In genomic region chr17:64974750-64975317, GRCh38 we compare ENCODE assay signal across 8 cellular contexts. TPM values are rescaled to one million over a fixed set of nuclear protein-coding genes. Genes with fewer than 3 reads are reported as not detected.
DNase-seq lines count a peak whose midpoint lies in the region; ATAC-seq and TF ChIP-seq lines count a peak whose summit lies in the region.

No MANE protein-coding gene starts in this region.

- H3K27ac Mint-ChIP-seq in Calu3 (ENCODE audit: unreplicated experiment) = peak overlapping the region; percentile 77
- H3K27ac Mint-ChIP-seq in activated T-helper 1 cell treated with anti-CD3 and anti-CD28 coated beads, Interleukin-12 subunit alpha, Interleukin-12 subunit beta, Interleukin-2, Interleukin-4 antibody, amounts not matched to agents 30 ng/mL and 10 ng/mL and 1 ng/mL, durations not matched to agents 14 hours and 24 hours and 36 hours = peak overlapping the region; percentile 99

- H3K27ac ChIP-seq in iPS-20b (ENCODE audit: low read length) = no peak overlapping the region
- peak overlapping the region; percentile 93 for H3K27ac ChIP-seq in stomach smooth muscle (ENCODE audit: low read length)

- peak; percentile 0 for ATAC-seq in HG02852 (IDR thresholded peaks at IDR 0.05; ENCODE audit: unreplicated experiment)
- no peak for ATAC-seq in GM18907 (IDR thresholded peaks at IDR 0.05; ENCODE audit: unreplicated experiment)

- H3K9ac ChIP-seq in iPS-20b (ENCODE audit: low read depth, low read length) (peak overlapping the region; percentile 78), stomach smooth muscle (ENCODE audit: low read length in 2 of 2) (peak overlapping the region; percentile 85 to 93)

- H3K27me3 Mint-ChIP-seq in Calu3 (ENCODE audit: unreplicated experiment) = no peaks in the 10 kb centered on the region
- no peaks in the 10 kb centered on the region for H3K27me3 Mint-ChIP-seq in activated T-helper 1 cell treated with anti-CD3 and anti-CD28 coated beads, Interleukin-12 subunit alpha, Interleukin-12 subunit beta, Interleukin-2, Interleukin-4 antibody, amounts not matched to agents 30 ng/mL and 10 ng/mL and 1 ng/mL, durations not matched to agents 14 hours and 24 hours and 36 hours (ENCODE audit: insufficient read depth)

- H3K4me3 ChIP-seq in iPS-20b (ENCODE audit: low read length) (peak overlapping the region; percentile 81), stomach smooth muscle (ENCODE audit: low read length in 2 of 2) (peak overlapping the region; percentile 83 to 84)

- TF ChIP-seq CTCF in Calu3 (IDR thresholded peaks at IDR 0.05; ENCODE audit: unreplicated experiment) = no peak

- peaks cover 23% of the 10 kb centered on the region for H3K36me3 Mint-ChIP-seq in Calu3 (ENCODE audit: insufficient read depth, unreplicated experiment)
- peaks cover 20% of the 10 kb centered on the region for H3K36me3 Mint-ChIP-seq in activated T-helper 1 cell treated with anti-CD3 and anti-CD28 coated beads, Interleukin-12 subunit alpha, Interleukin-12 subunit beta, Interleukin-2, Interleukin-4 antibody, amounts not matched to agents 30 ng/mL and 10 ng/mL and 1 ng/mL, durations not matched to agents 14 hours and 24 hours and 36 hours (ENCODE audit: low read depth)

- H3K36me3 ChIP-seq in iPS-20b (ENCODE audit: insufficient read depth, low read depth, low read length) = no peaks in the 10 kb centered on the region
- no peaks in the 10 kb centered on the region for H3K36me3 ChIP-seq in stomach smooth muscle (ENCODE audit: control insufficient read depth in 2 of 2, insufficient read depth in 2 of 2, low read length in 2 of 2)

- H3K9me3 ChIP-seq in iPS-20b (ENCODE audit: insufficient read depth, low read depth, low read length) (no peaks in the 10 kb centered on the region), stomach smooth muscle (ENCODE audit: control insufficient read depth in 2 of 2, low read length in 2 of 2) (no peaks in the 10 kb centered on the region)

- peaks cover 5% of the 10 kb centered on the region for H3K4me1 ChIP-seq in iPS-20b (ENCODE audit: insufficient read depth, low read length)
- peaks cover 7% of the 10 kb centered on the region for H3K4me1 ChIP-seq in stomach smooth muscle (ENCODE audit: control insufficient read depth, insufficient read depth, low read length)

- intact Hi-C loops in Calu3 (cut with micrococcal nuclease; ENCODE audit: unreplicated experiment) = no loop called here
- intact Hi-C loops in activated T-helper 1 cell treated with anti-CD3 and anti-CD28 coated beads, Interleukin-12 subunit alpha, Interleukin-12 subunit beta, Interleukin-2, Interleukin-4 antibody, amounts not matched to agents 30 ng/mL and 10 ng/mL and 1 ng/mL, durations not matched to agents 14 hours and 24 hours and 36 hours (cut with micrococcal nuclease) = loop anchor here (1.0 to 10.0 kb wide), 8 partner anchors 10 to 1330 kb away; partner anchors contain the start of genes LRRC37A3 and PRKCA

- H3K4me1 Mint-ChIP-seq in Calu3 (ENCODE audit: low read depth, unreplicated experiment) = no peaks in the 10 kb centered on the region
- H3K4me1 Mint-ChIP-seq in activated T-helper 1 cell treated with anti-CD3 and anti-CD28 coated beads, Interleukin-12 subunit alpha, Interleukin-12 subunit beta, Interleukin-2, Interleukin-4 antibody, amounts not matched to agents 30 ng/mL and 10 ng/mL and 1 ng/mL, durations not matched to agents 14 hours and 24 hours and 36 hours (ENCODE audit: low read depth) = peaks cover 64% of the 10 kb centered on the region

- no peaks in the 10 kb centered on the region for H3K9me3 Mint-ChIP-seq in Calu3 (ENCODE audit: low read depth, unreplicated experiment)
- H3K9me3 Mint-ChIP-seq in activated T-helper 1 cell treated with anti-CD3 and anti-CD28 coated beads, Interleukin-12 subunit alpha, Interleukin-12 subunit beta, Interleukin-2, Interleukin-4 antibody, amounts not matched to agents 30 ng/mL and 10 ng/mL and 1 ng/mL, durations not matched to agents 14 hours and 24 hours and 36 hours = no peaks in the 10 kb centered on the region

- in situ Hi-C loops in G401 (cut with HindIII; ENCODE audit: low sequenced_read_pairs) = no loop called here

- BruUV-seq in Calu3 (replicated peaks; lab: Mats Ljungman, UMichigan) = TSS peak; percentile 32

- peaks cover 5% of the 10 kb centered on the region; the same call in 1 of the 2 replicates for H3K27me3 ChIP-seq in iPS-20b (ENCODE audit: insufficient read depth, low read length)
- H3K27me3 ChIP-seq in stomach smooth muscle (ENCODE audit: control insufficient read depth in 1 of 2, insufficient read depth in 2 of 2, low read length in 2 of 2) = no peaks in the 10 kb centered on the region

- H3K4me3 Mint-ChIP-seq in Calu3 (ENCODE audit: low read depth, unreplicated experiment) = peak overlapping the region; percentile 92
- peak overlapping the region; percentile 74 for H3K4me3 Mint-ChIP-seq in activated T-helper 1 cell treated with anti-CD3 and anti-CD28 coated beads, Interleukin-12 subunit alpha, Interleukin-12 subunit beta, Interleukin-2, Interleukin-4 antibody, amounts not matched to agents 30 ng/mL and 10 ng/mL and 1 ng/mL, durations not matched to agents 14 hours and 24 hours and 36 hours

- CTCF ChIA-PET in Calu3 (lab: Charles Lee) = no interaction called here

- DNase-seq in Calu3 = no peak
- DNase-seq in activated T-helper 1 cell treated with anti-CD3 and anti-CD28 coated beads, Interleukin-12 subunit alpha, Interleukin-12 subunit beta, Interleukin-2, Interleukin-4 antibody, amounts not matched to agents 30 ng/mL and 10 ng/mL and 1 ng/mL, durations not matched to agents 14 hours and 24 hours and 36 hours (ENCODE audit: low spot score) = no peak
- no peak for DNase-seq in amniotic stem cell (lab: John Stamatoyannopoulos, UW)
- DNase-seq in G401 (ENCODE audit: low spot score) = no peak

RNA-seq across cellular contexts. Expression of gene LRRC37A3, which starts 55.6 kb away (rescaled TPM):
- total RNA-seq in Calu3 (2022) = 34.1 and 37.4 TPM in 2 replicates
- total RNA-seq in activated T-helper 1 cell treated with anti-CD3 and anti-CD28 coated beads, Interleukin-12 subunit alpha, Interleukin-12 subunit beta, Interleukin-2, Interleukin-4 antibody, amounts not matched to agents 30 ng/mL and 10 ng/mL and 1 ng/mL, durations not matched to agents 14 hours and 24 hours and 36 hours = 6.8 and 12.4 TPM in 2 replicates
- total RNA-seq in G401 (2014; rRNA removed; shearing (Covaris generic)) = 4.6 and 4.7 TPM in 2 replicates
